15 cellular contexts compared by ENCODE assay signal in genomic region chr2:48943436-48943835, GRCh38.
"Had no signal": no experiment of that assay in that cellular context is flagged by ENCODE, and none has a peak within 500 bp of the region (broad histone marks: within the 10 kb centered on the region; RNA-seq: fewer than 3 reads in every experiment).

No MANE protein-coding gene starts in this region.

- DNase-seq: activated naive CD4-positive, alpha-beta T cell; activated T-cell treated with anti-CD3 and anti-CD28 coated beads for 4 hours; endodermal cell; hypothalamus; ovary; stimulated activated CD4-positive, alpha-beta T cell treated with anti-CD3 and anti-CD28 coated beads, Interleukin-1b, Interleukin-23, amount 100 ng/mL, for 48 hours; T-cell; T-helper 9 cell; thyroid gland had no signal

- H3K4me3 Mint-ChIP-seq: central memory CD8-positive, alpha-beta T cell; endodermal cell; neural progenitor cell; T-cell had no signal

- H3K9me3 ChIP-seq: ascending aorta, ovary, thyroid gland had no signal

- H3K9ac ChIP-seq: neural progenitor cell had no signal

- H3K9me3 Mint-ChIP-seq: endodermal cell, neural progenitor cell, T-cell had no signal

- H3K4me3 ChIP-seq: ascending aorta, lung, neural progenitor cell, ovary, SK-N-MC, thyroid gland had no signal

- H3K27ac Mint-ChIP-seq: endodermal cell, neural progenitor cell, T-cell had no signal

- H3K27me3 ChIP-seq: ascending aorta, neural progenitor cell, ovary, thyroid gland had no signal

- H3K27ac ChIP-seq: ascending aorta, neural progenitor cell, ovary, SK-N-MC, thyroid gland had no signal

- H2AFZ ChIP-seq: neural progenitor cell had no signal

- H3K4me1 ChIP-seq: neural progenitor cell, thyroid gland had no signal

- ATAC-seq: activated CD4-positive, CD25-positive, alpha-beta regulatory T cell treated with anti-CD3 and anti-CD28 coated beads, Interleukin-2, amount 50 U/mL, for 24 hours; T-cell had no signal

- H3K27me3 Mint-ChIP-seq: central memory CD8-positive, alpha-beta T cell had no signal

- H3K36me3 Mint-ChIP-seq: neural progenitor cell, T-cell had no signal

- H3K4me1 Mint-ChIP-seq: central memory CD8-positive, alpha-beta T cell; T-cell had no signal

- H3K36me3 ChIP-seq: ascending aorta, neural progenitor cell, ovary, thyroid gland had no signal

- H3K4me2 ChIP-seq: neural progenitor cell had no signal
